In the genomic region with DNA sequence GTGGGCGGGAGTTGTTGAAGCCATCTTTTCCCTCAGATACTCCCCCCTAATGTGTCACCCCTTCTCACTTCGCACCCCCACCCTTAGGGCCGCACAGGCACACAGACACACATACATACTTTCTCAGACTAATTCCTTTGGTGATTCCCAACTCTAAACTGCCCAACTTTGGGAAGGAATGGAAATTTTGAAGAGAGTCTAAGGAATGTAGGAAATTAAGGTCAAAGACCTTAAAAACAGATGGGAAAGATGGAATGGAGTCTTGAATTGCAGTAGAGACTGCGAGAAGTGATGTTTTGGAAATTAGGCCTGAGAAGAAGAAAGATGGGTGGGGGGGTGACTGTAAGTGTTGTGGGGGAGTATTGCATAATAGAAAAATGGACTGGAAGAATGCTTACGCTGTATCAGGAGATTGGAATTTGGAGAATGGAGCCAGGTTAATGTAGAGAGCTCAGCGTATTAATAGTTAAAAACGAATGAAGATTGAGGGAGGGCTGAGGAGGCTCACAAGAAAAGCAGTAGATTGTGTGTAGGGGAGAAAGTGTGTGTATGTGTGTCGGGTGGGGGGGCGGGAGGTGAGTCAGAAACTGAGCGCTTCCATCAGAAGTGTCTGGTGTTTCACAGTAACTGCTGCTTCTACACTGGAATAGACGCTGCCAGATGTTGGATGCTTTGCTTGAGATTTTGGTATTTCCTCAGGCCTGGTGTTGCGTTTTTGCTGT, we compare ENCODE assay signal across 8 cellular contexts. TPM values are rescaled to one million over a fixed set of nuclear protein-coding genes. Genes with fewer than 3 reads are reported as not detected.
DNase-seq lines count a peak whose midpoint lies in the region; ATAC-seq, FAIRE-seq and TF ChIP-seq lines count a peak whose summit lies in the region.

No MANE protein-coding gene starts in this region.

- DNase-seq in GM12865 (ENCODE audit: low read depth) (peak; percentile 26), PC-3 (peak; percentile 86), cardiac fibroblast (ENCODE audit: low read depth in 2 of 2) (peak; percentile 86 to 95), mesendoderm (peak; percentile 46), urothelium cell line (ENCODE audit: low spot score) (peak; percentile 48), T-helper 9 cell (no peak), NK-92 (lab: John Stamatoyannopoulos, UW; ENCODE audit: unreplicated experiment) (no peak), ureter (ENCODE audit: low spot score) (no peak)

- H3K4ac ChIP-seq in mesendoderm (ENCODE audit: low read depth, low read length) = no peak overlapping the region

- H2AK5ac ChIP-seq in mesendoderm (ENCODE audit: low read length) = no peak overlapping the region

- no peaks in the 10 kb centered on the region for H3K27me3 ChIP-seq in PC-3 (ENCODE audit: low read length)
- H3K27me3 ChIP-seq in mesendoderm (ENCODE audit: insufficient read depth, low read length, poor library complexity) = no peaks in the 10 kb centered on the region

- H3K36me3 ChIP-seq in PC-3 (ENCODE audit: low read depth, low read length) (peaks cover 18% of the 10 kb centered on the region), mesendoderm (ENCODE audit: control insufficient read depth, insufficient read depth, low read length) (peaks cover 1% of the 10 kb centered on the region)

- no peak; the same call in 1 of the 2 replicates for ATAC-seq in PC-3

- H3K27ac ChIP-seq in PC-3 (ENCODE audit: low read length) (peak overlapping the region; percentile 83), mesendoderm (ENCODE audit: low read depth, low read length) (no peak overlapping the region)

- intact Hi-C loops in PC-3 (cut with micrococcal nuclease) = loop anchor here (5.0 to 10.0 kb wide), 2 partner anchors 127 to 345 kb away; a partner anchor contains a TSS

- H3K4me3 ChIP-seq in GM12865 (ENCODE audit: low read depth, low read length) (peak overlapping the region; percentile 99), PC-3 (ENCODE audit: low read length) (peak overlapping the region; percentile 96), cardiac fibroblast (replicated peaks in 1 of 2; ENCODE audit: low read depth in 2 of 2, low read length in 2 of 2) (peak overlapping the region; percentile 87 to 99), mesendoderm (ENCODE audit: low read length) (peak overlapping the region; percentile 98)

- H4K20me1 ChIP-seq in PC-3 (ENCODE audit: low read length) = peaks cover 28% of the 10 kb centered on the region

- H2AFZ ChIP-seq in PC-3 (ENCODE audit: low read length) = no peak overlapping the region

- no peak overlapping the region for H3K18ac ChIP-seq in mesendoderm (ENCODE audit: low read length)

- peaks cover 69% of the 10 kb centered on the region for H3K79me2 ChIP-seq in PC-3 (ENCODE audit: low read length)
- H3K79me2 ChIP-seq in mesendoderm (ENCODE audit: control insufficient read depth, insufficient read depth, low read length) = peaks cover 56% of the 10 kb centered on the region

- no peak overlapping the region for H4K5ac ChIP-seq in mesendoderm (ENCODE audit: low read length)

- H2BK120ac ChIP-seq in mesendoderm (ENCODE audit: low read depth, low read length) = no peak overlapping the region

- peaks cover 4% of the 10 kb centered on the region for H3F3A ChIP-seq in PC-3 (ENCODE audit: low read length, unreplicated experiment)

- peak overlapping the region; percentile 66 for H3K23ac ChIP-seq in mesendoderm (ENCODE audit: low read length)

- no peak overlapping the region for H2BK5ac ChIP-seq in mesendoderm (ENCODE audit: low read length)

- H3K9me3 ChIP-seq in PC-3 (ENCODE audit: low read length) = no peaks in the 10 kb centered on the region

- no peak overlapping the region for H4K8ac ChIP-seq in mesendoderm (ENCODE audit: low read depth, low read length)

- H3K9ac ChIP-seq in PC-3 (ENCODE audit: low read length) (peak overlapping the region; percentile 93), mesendoderm (ENCODE audit: low read length) (peak overlapping the region; percentile 100)

- H3K9me2 ChIP-seq in PC-3 (replicated peaks; ENCODE audit: low read length) = no peaks in the 10 kb centered on the region

- CTCF ChIA-PET in PC-3 (lab: Charles Lee) = no interaction called here

- H3K4me2 ChIP-seq in PC-3 (ENCODE audit: low read length) (peak overlapping the region; percentile 89), mesendoderm (ENCODE audit: low read length) (peak overlapping the region; percentile 98)

- TF ChIP-seq CTCF in GM12865 (IDR thresholded peaks at IDR 0.05; ENCODE audit: insufficient read depth, low read depth, low read length, missing control alignments) = no peak
- TF ChIP-seq CTCF in PC-3 (conservative IDR thresholded peaks at IDR 0.05; ENCODE audit: low read depth, low read length) = no peak
- no peak for TF ChIP-seq CTCF in cardiac fibroblast (IDR thresholded peaks at IDR 0.05; ENCODE audit: low read depth, low read length)

- WGBS in mesendoderm (ENCODE audit: extremely low coverage, insufficient coverage, low lambda C conversion rate) = no CpG with 5 or more reads among the region's 12 CpGs

- POLR2A ChIA-PET in PC-3 (lab: Charles Lee; ENCODE audit: unreplicated experiment) = interaction anchor here (0.5 to 0.7 kb wide), 2 partner anchors 14 to 81 kb away, joined by 4 to 7 read pairs; no protein-coding TSS in a partner anchor

- H3K79me1 ChIP-seq in mesendoderm (ENCODE audit: low read length) = peaks cover 2% of the 10 kb centered on the region

- no peak for FAIRE-seq in urothelium cell line (lab: Jason Lieb, UNC)

- BruUV-seq in PC-3 (replicated peaks; lab: Mats Ljungman, UMichigan) = no TSS peak

- H3K4me1 ChIP-seq in PC-3 (ENCODE audit: insufficient read depth, low read length) (peaks cover 31% of the 10 kb centered on the region), mesendoderm (ENCODE audit: control insufficient read depth, low read depth, low read length) (no peaks in the 10 kb centered on the region)

- H2BK15ac ChIP-seq in mesendoderm (replicated peaks; ENCODE audit: low read depth) = no peak overlapping the region

- H3K56ac ChIP-seq in mesendoderm (ENCODE audit: low read length) = peak overlapping the region; percentile 100

RNA-seq across cellular contexts. Expression of a gene that starts 1.7 kb away (rescaled TPM):
- total RNA-seq in PC-3 (2014; rRNA removed) (63.3 and 78.3 TPM in 2 replicates), ureter (55.9 TPM)
- 92.6 TPM for polyA plus RNA-seq in mesendoderm (2013, experiment 1 of 2)
- polyA plus RNA-seq in mesendoderm (2013, experiment 2 of 2) = 93.5 TPM

RNA-seq across cellular contexts. Expression of a gene that starts 10.0 kb away (rescaled TPM):
- total RNA-seq in PC-3 (2014; rRNA removed) = 75.1 and 94.7 TPM in 2 replicates
- 64.3 TPM for polyA plus RNA-seq in mesendoderm (2013, experiment 1 of 2)
- 64.0 TPM for polyA plus RNA-seq in mesendoderm (2013, experiment 2 of 2)
- 52.1 TPM for total RNA-seq in ureter

RNA-seq across cellular contexts. Expression of a gene that starts 24.2 kb away (rescaled TPM):
- 1.8 and 2.7 TPM in 2 replicates for total RNA-seq in PC-3 (2014; rRNA removed)
- polyA plus RNA-seq in mesendoderm (2013, experiment 1 of 2) = 0.35 TPM
- 0.29 TPM for polyA plus RNA-seq in mesendoderm (2013, experiment 2 of 2)
- 2.0 TPM for total RNA-seq in ureter

RNA-seq across cellular contexts. Expression of a gene that starts 34.1 kb away (rescaled TPM):
- 80.3 and 82.4 TPM in 2 replicates for total RNA-seq in PC-3 (2014; rRNA removed)
- 48.9 TPM for polyA plus RNA-seq in mesendoderm (2013, experiment 1 of 2)
- polyA plus RNA-seq in mesendoderm (2013, experiment 2 of 2) = 48.0 TPM
- total RNA-seq in ureter = 24.2 TPM

RNA-seq across cellular contexts. Expression of a gene that starts 34.3 kb away (rescaled TPM):
- total RNA-seq in PC-3 (2014; rRNA removed) (6.3 and 7.5 TPM in 2 replicates), ureter (12.0 TPM)
- polyA plus RNA-seq in mesendoderm (2013, experiment 1 of 2) = 2.4 TPM
- 2.6 TPM for polyA plus RNA-seq in mesendoderm (2013, experiment 2 of 2)

Comparison
In these comparisons a context has a peak if more than half of its experiments do, and no peak if none do; other contexts are left out.
1. DNase-seq: peak in GM12865 (single experiment), PC-3 (single experiment), cardiac fibroblast (2 of 2), mesendoderm (single experiment) and urothelium cell line (single experiment); none in T-helper 9 cell (single experiment), NK-92 (single experiment) and ureter (single experiment).
2. Peak in every context shown above with its lines, with median percentiles within 50 percentile points of each other: H3K4me3 ChIP-seq.